ENCODE assay signal across 28 cellular contexts in the genomic region with DNA sequence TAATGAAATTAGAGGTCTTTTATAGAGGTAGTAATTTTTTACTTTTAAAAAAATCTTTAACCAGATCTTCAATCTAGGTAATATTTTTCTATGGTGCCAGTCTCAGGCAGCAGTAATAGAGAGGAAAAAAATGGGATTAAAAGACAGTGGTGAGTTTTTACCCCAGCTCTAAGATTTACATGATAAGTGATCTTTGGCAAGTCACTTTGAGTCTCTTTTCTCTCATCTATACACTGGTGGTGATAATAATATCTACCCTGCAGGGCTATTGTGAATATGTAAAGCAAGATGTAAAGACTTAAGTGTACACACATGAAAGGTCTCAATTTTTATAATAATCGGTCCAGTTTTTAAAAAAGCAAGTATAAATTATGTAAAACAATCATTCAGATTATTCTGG.
"Had no signal": no experiment of that assay in that cellular context is flagged by ENCODE, and none has a peak within 500 bp of the region (broad histone marks: within the 10 kb centered on the region; RNA-seq: fewer than 3 reads in every experiment).

No MANE protein-coding gene starts in this region.

- H3K36me3 Mint-ChIP-seq: stimulated activated effector memory CD8-positive, alpha-beta T cell treated with anti-CD3 and anti-CD28 coated beads, Interleukin-12 subunit alpha, Interleukin-12 subunit beta, amount 100 ng/mL, for 72 hours; stimulated activated memory B cell treated with anti-CD40 and anti-IgM and Interleukin-4, amounts not matched to agents 10 μg/mL and 1 μg/mL and 100 μg/mL, for 72 hours; stimulated activated naive B cell treated with anti-CD40 and anti-IgM and Interleukin-4, amounts not matched to agents 10 μg/mL and 1 μg/mL and 100 μg/mL, for 72 hours; type B pancreatic cell had no signal

- H3K4me3 Mint-ChIP-seq: stimulated activated effector memory CD8-positive, alpha-beta T cell treated with anti-CD3 and anti-CD28 coated beads, Interleukin-12 subunit alpha, Interleukin-12 subunit beta, amount 100 ng/mL, for 72 hours; stimulated activated memory B cell treated with anti-CD40 and anti-IgM and Interleukin-4, amounts not matched to agents 10 μg/mL and 1 μg/mL and 100 μg/mL, for 72 hours; stimulated activated naive B cell treated with anti-CD40 and anti-IgM and Interleukin-4, amounts not matched to agents 10 μg/mL and 1 μg/mL and 100 μg/mL, for 72 hours; stimulated activated naive CD8-positive, alpha-beta T cell treated with anti-CD3 and anti-CD28 coated beads, Interleukin-15, amount 100 ng/mL, for 72 hours; stimulated activated naive CD8-positive, alpha-beta T cell treated with anti-CD3 and anti-CD28 coated beads, Interleukin-15, Interleukin-2, amounts not matched to agents 100 ng/mL and 50 ng/mL, for 24 hours; type B pancreatic cell had no signal

- DNase-seq: stimulated activated CD4-positive, alpha-beta T cell treated with anti-CD3 and anti-CD28 coated beads, Interleukin-2, amount 100 ng/mL, for 48 hours; stimulated activated CD4-positive, alpha-beta T cell treated with anti-CD3 and anti-CD28 coated beads, Interleukin-4, amount 100 ng/mL, for 1 hour; stimulated activated CD4-positive, alpha-beta T cell treated with anti-CD3 and anti-CD28 coated beads, Interleukin-4, amount 100 ng/mL, for 24 hours; stimulated activated CD4-positive, alpha-beta T cell treated with anti-CD3 and anti-CD28 coated beads, Interleukin-4, amount 100 ng/mL, for 4 hours; stimulated activated CD8-positive, alpha-beta memory T cell treated with anti-CD3 and anti-CD28 coated beads, Interleukin-4, amount 100 ng/mL, for 48 hours; stimulated activated naive B cell treated with anti-CD40 and anti-IgM and Interleukin-4, amounts not matched to agents 10 μg/mL and 1 μg/mL and 100 μg/mL, for 72 hours; stimulated activated naive CD4-positive, alpha-beta T cell; stimulated activated naive CD4-positive, alpha-beta T cell treated with Interleukin-2 at 50 U/mL for 16 hours; stimulated activated naive CD8-positive, alpha-beta T cell treated with anti-CD3 and anti-CD28 coated beads, Interleukin-15, amount 100 ng/mL, for 72 hours; stimulated activated naive CD8-positive, alpha-beta T cell treated with anti-CD3 and anti-CD28 coated beads, Interleukin-15, Interleukin-2, amounts not matched to agents 100 U/mL and 50 U/mL, for 24 hours; stomach; substantia nigra; testis; thyroid gland; tibial artery; transverse colon; trophoblast cell; upper lobe of left lung; upper lobe of right lung; uterus had no signal

- H3K4me1 Mint-ChIP-seq: stimulated activated effector memory CD8-positive, alpha-beta T cell treated with anti-CD3 and anti-CD28 coated beads, Interleukin-12 subunit alpha, Interleukin-12 subunit beta, amount 100 ng/mL, for 72 hours; stimulated activated memory B cell treated with anti-CD40 and anti-IgM and Interleukin-4, amounts not matched to agents 10 μg/mL and 1 μg/mL and 100 μg/mL, for 72 hours; stimulated activated naive B cell treated with anti-CD40 and anti-IgM and Interleukin-4, amounts not matched to agents 10 μg/mL and 1 μg/mL and 100 μg/mL, for 72 hours; stimulated activated naive CD8-positive, alpha-beta T cell treated with anti-CD3 and anti-CD28 coated beads, Interleukin-15, amount 100 ng/mL, for 72 hours had no signal

- H3K4me3 ChIP-seq: stomach, suprapubic skin, testis, thoracic aorta, thyroid gland, tibial artery, tibial nerve, transverse colon, upper lobe of left lung, upper lobe of right lung, uterus, vagina had no signal

- H3K27ac Mint-ChIP-seq: stimulated activated effector memory CD8-positive, alpha-beta T cell treated with anti-CD3 and anti-CD28 coated beads, Interleukin-12 subunit alpha, Interleukin-12 subunit beta, amount 100 ng/mL, for 72 hours; stimulated activated memory B cell treated with anti-CD40 and anti-IgM and Interleukin-4, amounts not matched to agents 10 μg/mL and 1 μg/mL and 100 μg/mL, for 72 hours; stimulated activated naive B cell treated with anti-CD40 and anti-IgM and Interleukin-4, amounts not matched to agents 10 μg/mL and 1 μg/mL and 100 μg/mL, for 72 hours; stimulated activated naive CD8-positive, alpha-beta T cell treated with anti-CD3 and anti-CD28 coated beads, Interleukin-15, amount 100 ng/mL, for 72 hours; stimulated activated naive CD8-positive, alpha-beta T cell treated with anti-CD3 and anti-CD28 coated beads, Interleukin-15, Interleukin-2, amounts not matched to agents 100 ng/mL and 50 ng/mL, for 24 hours; type B pancreatic cell had no signal

- H3K9me3 Mint-ChIP-seq: stimulated activated effector memory CD8-positive, alpha-beta T cell treated with anti-CD3 and anti-CD28 coated beads, Interleukin-12 subunit alpha, Interleukin-12 subunit beta, amount 100 ng/mL, for 72 hours; stimulated activated memory B cell treated with anti-CD40 and anti-IgM and Interleukin-4, amounts not matched to agents 10 μg/mL and 1 μg/mL and 100 μg/mL, for 72 hours; stimulated activated naive B cell treated with anti-CD40 and anti-IgM and Interleukin-4, amounts not matched to agents 10 μg/mL and 1 μg/mL and 100 μg/mL, for 72 hours; stimulated activated naive CD8-positive, alpha-beta T cell treated with anti-CD3 and anti-CD28 coated beads, Interleukin-15, amount 100 ng/mL, for 72 hours; stimulated activated naive CD8-positive, alpha-beta T cell treated with anti-CD3 and anti-CD28 coated beads, Interleukin-15, Interleukin-2, amounts not matched to agents 100 ng/mL and 50 ng/mL, for 24 hours; type B pancreatic cell had no signal

- H3K27me3 ChIP-seq: suprapubic skin, testis, thyroid gland, tibial artery, tibial nerve, transverse colon, upper lobe of left lung, upper lobe of right lung, vagina had no signal

- H3K36me3 ChIP-seq: stomach, suprapubic skin, thoracic aorta, thyroid gland, tibial artery, tibial nerve, transverse colon, upper lobe of left lung, upper lobe of right lung, uterus, vagina had no signal

- H3K27ac ChIP-seq: stomach, suprapubic skin, testis, thoracic aorta, thyroid gland, tibial artery, tibial nerve, transverse colon, upper lobe of left lung, upper lobe of right lung, uterus, vagina had no signal

- H3K27me3 Mint-ChIP-seq: stimulated activated memory B cell treated with anti-CD40 and anti-IgM and Interleukin-4, amounts not matched to agents 10 μg/mL and 1 μg/mL and 100 μg/mL, for 72 hours; stimulated activated naive B cell treated with anti-CD40 and anti-IgM and Interleukin-4, amounts not matched to agents 10 μg/mL and 1 μg/mL and 100 μg/mL, for 72 hours; stimulated activated naive CD8-positive, alpha-beta T cell treated with anti-CD3 and anti-CD28 coated beads, Interleukin-15, amount 100 ng/mL, for 72 hours; stimulated activated naive CD8-positive, alpha-beta T cell treated with anti-CD3 and anti-CD28 coated beads, Interleukin-15, Interleukin-2, amounts not matched to agents 100 ng/mL and 50 ng/mL, for 24 hours; type B pancreatic cell had no signal

- ATAC-seq: stimulated activated effector memory CD8-positive, alpha-beta T cell treated with anti-CD3 and anti-CD28 coated beads, Interleukin-12 subunit alpha, Interleukin-12 subunit beta, amount 100 ng/mL, for 72 hours; stimulated activated memory B cell treated with anti-CD40 and anti-IgM and Interleukin-4, amounts not matched to agents 10 μg/mL and 1 μg/mL and 100 μg/mL, for 72 hours; stimulated activated naive B cell treated with anti-CD40 and anti-IgM and Interleukin-4, amounts not matched to agents 10 μg/mL and 1 μg/mL and 100 μg/mL, for 72 hours; stimulated activated naive CD8-positive, alpha-beta T cell treated with anti-CD3 and anti-CD28 coated beads, Interleukin-15, amount 100 ng/mL, for 72 hours; stimulated activated naive CD8-positive, alpha-beta T cell treated with anti-CD3 and anti-CD28 coated beads, Interleukin-15, Interleukin-2, amounts not matched to agents 100 U/mL and 50 U/mL, for 24 hours; upper lobe of right lung had no signal

- H3K9me3 ChIP-seq: stomach, suprapubic skin, testis, thoracic aorta, thyroid gland, tibial artery, tibial nerve, transverse colon, upper lobe of left lung, upper lobe of right lung, uterus, vagina had no signal

- H3K4me1 ChIP-seq: stomach, suprapubic skin, testis, thyroid gland, tibial artery, transverse colon, upper lobe of left lung, upper lobe of right lung, uterus, vagina had no signal
